ENCODE assay signal across 24 cellular contexts in the genomic region with DNA sequence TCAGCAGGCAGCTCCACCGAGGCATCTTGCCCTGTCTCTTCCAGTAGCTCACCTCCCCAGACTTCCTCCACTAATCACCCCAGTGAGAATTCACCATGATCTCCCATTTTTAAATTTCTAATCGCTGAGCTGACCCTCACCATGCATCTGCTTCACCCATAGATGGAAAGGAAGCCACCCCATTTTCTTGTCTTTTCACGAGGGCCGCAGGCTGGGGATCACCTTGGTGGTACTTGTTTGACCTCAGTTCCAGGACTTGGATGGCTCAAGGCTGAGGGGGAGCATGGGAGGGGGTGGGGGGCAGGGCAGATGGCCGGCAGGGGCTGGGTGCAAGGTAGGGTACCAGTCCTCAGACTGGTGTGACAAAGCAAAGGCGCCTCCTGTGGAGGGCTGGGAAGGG. TPM values are rescaled to one million over a fixed set of nuclear protein-coding genes. Genes with fewer than 3 reads are reported as not detected.
"Had no signal": no experiment of that assay in that cellular context is flagged by ENCODE, and none has a peak within 500 bp of the region (broad histone marks: within the 10 kb centered on the region; RNA-seq: fewer than 3 reads in every experiment).

No MANE protein-coding gene starts in this region.

- DNase-seq: Kasumi-1, MM.1S, NCI-H1092 treated with DMSO at 0.1 percent for 48 hours, NCI-H1417, NCI-H1436 treated with DMSO at 0.1 percent for 48 hours, NCI-H1694, NCI-H187 treated with DMSO at 0.1 percent for 48 hours, NCI-H2029 treated with DMSO at 0.1 percent for 48 hours, NCI-H2171 treated with DMSO at 0.1 percent for 48 hours, NCI-H345, NCI-H446 treated with DMSO at 0.1 percent for 48 hours, NCI-H524, NCI-H69, NCI-H774, Right ventricle myocardium superior, RPMI8226, SIG-M5 had no signal

- H3K4me2 ChIP-seq: KMS-11 had no signal

- H3K4me1 ChIP-seq: SJSA1 had no signal

- H3K36me3 Mint-ChIP-seq: IgD-negative memory B cell had no signal

- H3K27ac Mint-ChIP-seq: IgD-negative memory B cell had no signal

- H3K9me3 ChIP-seq: SJSA1 had no signal

- H3K27ac ChIP-seq: HL-60, KMS-11, SJSA1, SK-N-MC had no signal

- H3K36me3 ChIP-seq: SJSA1 had no signal

- H3K4me3 ChIP-seq: K562, SJSA1, SK-N-MC had no signal

- H3K4me3 Mint-ChIP-seq: IgD-negative memory B cell had no signal

RNA-seq across cellular contexts. Expression of gene PROP1, which starts 3.6 kb away (rescaled TPM):
- total RNA-seq: K562, M059J, Right ventricle myocardium superior, SJSA1 had no signal
